In genomic region chr12:6825398-6826124, GRCh38 we compare ENCODE assay signal across 8 cellular contexts. TPM values are rescaled to one million over a fixed set of nuclear protein-coding genes. Genes with fewer than 3 reads are reported as not detected.
DNase-seq lines count a peak whose midpoint lies in the region; ATAC-seq, FAIRE-seq and TF ChIP-seq lines count a peak whose summit lies in the region.

No MANE protein-coding gene starts in this region.

- peaks cover 49% of the 10 kb centered on the region for H3F3A ChIP-seq in neural progenitor cell (ENCODE audit: low read depth)

- H3K4me3 Mint-ChIP-seq in activated T-helper 2 cell treated with anti-CD3 and anti-CD28 coated beads, Interferon-gamma antibody, Interleukin-2, Interleukin-4, amounts not matched to agents 10 μg/mL and 5 μg/mL and 100 μg/mL, durations not matched to agents 14 hours and 24 hours and 36 hours (ENCODE audit: low read depth): no peak overlapping the region
- peak overlapping the region; percentile 73 for H3K4me3 Mint-ChIP-seq in neural progenitor cell
- peak overlapping the region; percentile 2 to 17 for H3K4me3 Mint-ChIP-seq in stimulated activated naive CD8-positive, alpha-beta T cell treated with anti-CD3 and anti-CD28 coated beads, Interleukin-15, amount 100 ng/mL, for 72 hours

- H3K4me1 ChIP-seq in Karpas-422 (ENCODE audit: low read length) (peaks cover 38% of the 10 kb centered on the region), neural progenitor cell (peaks cover 40% of the 10 kb centered on the region)

- H3K4me3 ChIP-seq in Karpas-422 (ENCODE audit: low read length): no peak overlapping the region
- H3K4me3 ChIP-seq in fibroblast of villous mesenchyme (ENCODE audit: low read depth, low read length): peak overlapping the region; percentile 4
- H3K4me3 ChIP-seq in neural progenitor cell: no peak overlapping the region

- H3K4me1 Mint-ChIP-seq in activated T-helper 2 cell treated with anti-CD3 and anti-CD28 coated beads, Interferon-gamma antibody, Interleukin-2, Interleukin-4, amounts not matched to agents 10 μg/mL and 5 μg/mL and 100 μg/mL, durations not matched to agents 14 hours and 24 hours and 36 hours (ENCODE audit: low read depth): peaks cover 32% of the 10 kb centered on the region
- H3K4me1 Mint-ChIP-seq in neural progenitor cell: peaks cover 64% of the 10 kb centered on the region
- peaks cover 50% of the 10 kb centered on the region for H3K4me1 Mint-ChIP-seq in stimulated activated naive CD8-positive, alpha-beta T cell treated with anti-CD3 and anti-CD28 coated beads, Interleukin-15, amount 100 ng/mL, for 72 hours

- H3K9me3 Mint-ChIP-seq in activated T-helper 2 cell treated with anti-CD3 and anti-CD28 coated beads, Interferon-gamma antibody, Interleukin-2, Interleukin-4, amounts not matched to agents 10 μg/mL and 5 μg/mL and 100 μg/mL, durations not matched to agents 14 hours and 24 hours and 36 hours: no peaks in the 10 kb centered on the region
- no peaks in the 10 kb centered on the region for H3K9me3 Mint-ChIP-seq in neural progenitor cell
- no peaks in the 10 kb centered on the region for H3K9me3 Mint-ChIP-seq in stimulated activated naive CD8-positive, alpha-beta T cell treated with anti-CD3 and anti-CD28 coated beads, Interleukin-15, amount 100 ng/mL, for 72 hours

- no peak overlapping the region for H3K4me2 ChIP-seq in Karpas-422 (ENCODE audit: low read depth, low read length, poor library complexity, severe bottlenecking)
- H3K4me2 ChIP-seq in neural progenitor cell: peak overlapping the region; percentile 59

- FAIRE-seq in RCC 7860 (lab: Jason Lieb, UNC): no peak

- H4K20me1 ChIP-seq in Karpas-422 (ENCODE audit: insufficient read depth, low read depth, low read length) (no peaks in the 10 kb centered on the region), neural progenitor cell (ENCODE audit: low read depth) (peaks cover 12% of the 10 kb centered on the region)

- peaks cover 43% of the 10 kb centered on the region for H3K27me3 Mint-ChIP-seq in activated T-helper 2 cell treated with anti-CD3 and anti-CD28 coated beads, Interferon-gamma antibody, Interleukin-2, Interleukin-4, amounts not matched to agents 10 μg/mL and 5 μg/mL and 100 μg/mL, durations not matched to agents 14 hours and 24 hours and 36 hours (ENCODE audit: low read depth)
- H3K27me3 Mint-ChIP-seq in neural progenitor cell (ENCODE audit: insufficient read depth, low read depth): peaks cover 12% of the 10 kb centered on the region
- H3K27me3 Mint-ChIP-seq in stimulated activated naive CD8-positive, alpha-beta T cell treated with anti-CD3 and anti-CD28 coated beads, Interleukin-15, amount 100 ng/mL, for 72 hours: peaks cover 100% of the 10 kb centered on the region

- H3K79me2 ChIP-seq in Karpas-422 (ENCODE audit: low read length): no peaks in the 10 kb centered on the region
- H3K79me2 ChIP-seq in neural progenitor cell (ENCODE audit: low read depth): peaks cover 27% of the 10 kb centered on the region

- H3K36me3 Mint-ChIP-seq in activated T-helper 2 cell treated with anti-CD3 and anti-CD28 coated beads, Interferon-gamma antibody, Interleukin-2, Interleukin-4, amounts not matched to agents 10 μg/mL and 5 μg/mL and 100 μg/mL, durations not matched to agents 14 hours and 24 hours and 36 hours (ENCODE audit: low read depth): peaks cover 5% of the 10 kb centered on the region
- H3K36me3 Mint-ChIP-seq in neural progenitor cell: peaks cover 13% of the 10 kb centered on the region

- H3K36me3 ChIP-seq in Karpas-422 (ENCODE audit: insufficient read depth, low read length) (no peaks in the 10 kb centered on the region), neural progenitor cell (no peaks in the 10 kb centered on the region)

- no peak overlapping the region for H2AFZ ChIP-seq in Karpas-422 (ENCODE audit: low read length)
- H2AFZ ChIP-seq in neural progenitor cell (replicated peaks): no peak overlapping the region

- peak; percentile 97 for TF ChIP-seq CTCF in fibroblast of villous mesenchyme (IDR thresholded peaks at IDR 0.05; ENCODE audit: insufficient read depth, low read depth, low read length)
- TF ChIP-seq CTCF in neural progenitor cell (IDR thresholded peaks at IDR 0.05): peak; percentile 88

- no peaks in the 10 kb centered on the region for H3K27me3 ChIP-seq in Karpas-422 (ENCODE audit: low read length)
- no peaks in the 10 kb centered on the region for H3K27me3 ChIP-seq in neural progenitor cell

- ATAC-seq in stimulated activated naive CD8-positive, alpha-beta T cell treated with anti-CD3 and anti-CD28 coated beads, Interleukin-15, amount 100 ng/mL, for 72 hours: peak; percentile 67
- ATAC-seq in GM19395 (IDR thresholded peaks at IDR 0.05; ENCODE audit: unreplicated experiment): no peak

- H3K9me2 ChIP-seq in Karpas-422 (replicated peaks; ENCODE audit: insufficient read depth, low read length): no peaks in the 10 kb centered on the region

- intact Hi-C loops in activated T-helper 2 cell treated with anti-CD3 and anti-CD28 coated beads, Interferon-gamma antibody, Interleukin-2, Interleukin-4, amounts not matched to agents 10 μg/mL and 5 μg/mL and 100 μg/mL, durations not matched to agents 14 hours and 24 hours and 36 hours (cut with micrococcal nuclease): loop anchor here (1.0 to 5.0 kb wide), 5 partner anchors 33 to 218 kb away; partner anchors contain the start of genes CHD4, MLF2 and PTMS

- no peak overlapping the region for H3K27ac Mint-ChIP-seq in activated T-helper 2 cell treated with anti-CD3 and anti-CD28 coated beads, Interferon-gamma antibody, Interleukin-2, Interleukin-4, amounts not matched to agents 10 μg/mL and 5 μg/mL and 100 μg/mL, durations not matched to agents 14 hours and 24 hours and 36 hours
- H3K27ac Mint-ChIP-seq in neural progenitor cell: peak overlapping the region; percentile 10
- no peak overlapping the region for H3K27ac Mint-ChIP-seq in stimulated activated naive CD8-positive, alpha-beta T cell treated with anti-CD3 and anti-CD28 coated beads, Interleukin-15, amount 100 ng/mL, for 72 hours

- H3K27ac ChIP-seq in Karpas-422 (ENCODE audit: low read length) (no peak overlapping the region), neural progenitor cell (no peak overlapping the region)

- H3K9me3 ChIP-seq in Karpas-422 (ENCODE audit: low read length): no peaks in the 10 kb centered on the region
- H3K9me3 ChIP-seq in neural progenitor cell (ENCODE audit: low read depth): no peaks in the 10 kb centered on the region

- H3K9ac ChIP-seq in Karpas-422 (ENCODE audit: low read length): no peak overlapping the region
- no peak overlapping the region for H3K9ac ChIP-seq in neural progenitor cell

- DNase-seq in ELR (ENCODE audit: low read depth) (peak; percentile 88), Karpas-422 (peak; percentile 90), RCC 7860 (ENCODE audit: low spot score) (peak; percentile 61), fibroblast of villous mesenchyme (ENCODE audit: low read depth) (peak; percentile 85), neural progenitor cell (ENCODE audit: low spot score) (peak; percentile 91)
- DNase-seq in activated T-helper 2 cell treated with anti-CD3 and anti-CD28 coated beads, Interferon-gamma antibody, Interleukin-2, Interleukin-4, amounts not matched to agents 10 μg/mL and 5 μg/mL and 100 μg/mL, durations not matched to agents 14 hours and 24 hours and 36 hours (ENCODE audit: low spot score): peak; percentile 71
- DNase-seq in stimulated activated naive CD8-positive, alpha-beta T cell treated with anti-CD3 and anti-CD28 coated beads, Interleukin-15, amount 100 ng/mL, for 72 hours: peak; percentile 80 to 81

RNA-seq across cellular contexts. Expression of gene P3H3, which starts 2.6 kb away (rescaled TPM):
- total RNA-seq in Karpas-422 (2014; rRNA removed; shearing (Covaris generic); ENCODE audit: low replicate concordance): 3.1 and 8.3 TPM in 2 replicates
- 5.2 and 5.3 TPM in 2 replicates for total RNA-seq in activated T-helper 2 cell treated with anti-CD3 and anti-CD28 coated beads, Interferon-gamma antibody, Interleukin-2, Interleukin-4, amounts not matched to agents 10 μg/mL and 5 μg/mL and 100 μg/mL, durations not matched to agents 14 hours and 24 hours and 36 hours
- total RNA-seq in fibroblast of villous mesenchyme: 91.1 and 117 TPM in 2 replicates
- 14.1 and 52.6 TPM in 2 replicates for total RNA-seq in neural progenitor cell (ENCODE audit: low replicate concordance)

RNA-seq across cellular contexts. Expression of gene GPR162, which starts 3.9 kb away (rescaled TPM):
- not detected in 2 replicates for total RNA-seq in Karpas-422 (2014; rRNA removed; shearing (Covaris generic); ENCODE audit: low replicate concordance)
- total RNA-seq in activated T-helper 2 cell treated with anti-CD3 and anti-CD28 coated beads, Interferon-gamma antibody, Interleukin-2, Interleukin-4, amounts not matched to agents 10 μg/mL and 5 μg/mL and 100 μg/mL, durations not matched to agents 14 hours and 24 hours and 36 hours: 0.11 and 0.30 TPM in 2 replicates
- total RNA-seq in fibroblast of villous mesenchyme: 2.6 and 3.0 TPM in 2 replicates
- total RNA-seq in neural progenitor cell (ENCODE audit: low replicate concordance): 10.0 and 27.6 TPM in 2 replicates

RNA-seq across cellular contexts. Expression of gene GNB3, which starts 15.2 kb away (rescaled TPM):
- 14.9 and 27.0 TPM in 2 replicates for total RNA-seq in Karpas-422 (2014; rRNA removed; shearing (Covaris generic); ENCODE audit: low replicate concordance)
- total RNA-seq in activated T-helper 2 cell treated with anti-CD3 and anti-CD28 coated beads, Interferon-gamma antibody, Interleukin-2, Interleukin-4, amounts not matched to agents 10 μg/mL and 5 μg/mL and 100 μg/mL, durations not matched to agents 14 hours and 24 hours and 36 hours: 1.2 and 1.3 TPM in 2 replicates
- total RNA-seq in fibroblast of villous mesenchyme: 1.7 and 3.9 TPM in 2 replicates
- total RNA-seq in neural progenitor cell (ENCODE audit: low replicate concordance): 2.7 and 7.6 TPM in 2 replicates

RNA-seq across cellular contexts. Expression of gene CDCA3, which starts 25.5 kb away (rescaled TPM):
- 47.6 and 70.0 TPM in 2 replicates for total RNA-seq in Karpas-422 (2014; rRNA removed; shearing (Covaris generic); ENCODE audit: low replicate concordance)
- 41.6 and 42.1 TPM in 2 replicates for total RNA-seq in activated T-helper 2 cell treated with anti-CD3 and anti-CD28 coated beads, Interferon-gamma antibody, Interleukin-2, Interleukin-4, amounts not matched to agents 10 μg/mL and 5 μg/mL and 100 μg/mL, durations not matched to agents 14 hours and 24 hours and 36 hours
- total RNA-seq in fibroblast of villous mesenchyme (18.4 and 21.2 TPM in 2 replicates), neural progenitor cell (ENCODE audit: low replicate concordance) (62.1 and 73.5 TPM in 2 replicates)

RNA-seq across cellular contexts. Expression of gene USP5, which starts 26.4 kb away (rescaled TPM):
- total RNA-seq in Karpas-422 (2014; rRNA removed; shearing (Covaris generic); ENCODE audit: low replicate concordance): 36.9 and 66.6 TPM in 2 replicates
- total RNA-seq in activated T-helper 2 cell treated with anti-CD3 and anti-CD28 coated beads, Interferon-gamma antibody, Interleukin-2, Interleukin-4, amounts not matched to agents 10 μg/mL and 5 μg/mL and 100 μg/mL, durations not matched to agents 14 hours and 24 hours and 36 hours: 133 and 134 TPM in 2 replicates
- total RNA-seq in fibroblast of villous mesenchyme (91.5 and 96.7 TPM in 2 replicates), neural progenitor cell (ENCODE audit: low replicate concordance) (60.9 and 101 TPM in 2 replicates)
